19 cellular contexts compared by ENCODE assay signal in the genomic region with DNA sequence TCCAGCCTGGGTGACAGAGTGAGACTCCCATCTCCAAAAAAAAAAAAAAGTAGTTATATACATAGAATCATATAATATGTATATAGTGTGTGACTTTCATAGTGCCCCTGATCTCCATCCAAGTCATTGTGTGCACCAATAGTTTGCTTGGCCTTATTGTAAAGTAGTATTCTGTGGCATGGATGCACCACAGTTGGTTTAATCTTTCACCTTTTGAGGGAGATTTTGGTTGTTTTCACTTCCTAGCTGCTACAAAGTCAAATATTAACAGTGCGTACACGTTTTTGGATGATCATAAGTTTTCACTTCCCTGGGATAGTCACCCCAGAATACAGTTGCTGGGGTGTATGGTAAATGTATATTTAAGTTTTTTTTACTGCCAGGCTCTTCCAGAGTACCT.
A peak's percentile ranks its signal among the peaks of the same experiment; 100 is the strongest.
DNase-seq lines count a peak whose midpoint lies in the region; ATAC-seq and TF ChIP-seq lines count a peak whose summit lies in the region.
"Had no signal": no experiment of that assay in that cellular context is flagged by ENCODE, and none has a peak within 500 bp of the region (broad histone marks: within the 10 kb centered on the region; RNA-seq: fewer than 3 reads in every experiment).

No MANE protein-coding gene starts in this region.

- intact Hi-C loops in natural killer cell (cut with micrococcal nuclease) (no loop called here), Caco-2 (cut with micrococcal nuclease; ENCODE audit: unreplicated experiment) (no loop called here)

- H3K27ac Mint-ChIP-seq in natural killer cell (no peak overlapping the region), Caco-2 (ENCODE audit: unreplicated experiment) (no peak overlapping the region)
- H3K27ac Mint-ChIP-seq: activated CD8-positive, alpha-beta T cell treated with anti-CD3 and anti-CD28 coated beads for 36 hours; activated T-helper 1 cell treated with anti-CD3 and anti-CD28 coated beads, Interleukin-12 subunit alpha, Interleukin-12 subunit beta, Interleukin-2, Interleukin-4 antibody, amounts not matched to agents 30 ng/mL and 10 ng/mL and 1 ng/mL, durations not matched to agents 14 hours and 24 hours and 36 hours had no signal

- H3K9me3 ChIP-seq in OCI-LY3 (ENCODE audit: insufficient read depth, low read length) (no peaks in the 10 kb centered on the region), right atrium auricular region (no peaks in the 10 kb centered on the region), Caco-2 (no peaks in the 10 kb centered on the region)
- H3K9me3 ChIP-seq: left lung, pancreas had no signal

- ATAC-seq in GM19043 (IDR thresholded peaks at IDR 0.05; ENCODE audit: low read depth, unreplicated experiment): peak; percentile 79
- peak; percentile 73 for ATAC-seq in GM21529 (IDR thresholded peaks at IDR 0.05; ENCODE audit: unreplicated experiment)
- peak; percentile 74 for ATAC-seq in HG03060 (IDR thresholded peaks at IDR 0.05; ENCODE audit: low read depth, unreplicated experiment)
- ATAC-seq in natural killer cell: no peak
- ATAC-seq: activated CD8-positive, alpha-beta T cell treated with anti-CD3 and anti-CD28 coated beads for 36 hours; left lung; pancreas had no signal

- H3K9me3 Mint-ChIP-seq in natural killer cell: peaks cover 2 to 12% of the 10 kb centered on the region in 2 donors
- no peaks in the 10 kb centered on the region for H3K9me3 Mint-ChIP-seq in Caco-2 (ENCODE audit: unreplicated experiment)
- H3K9me3 Mint-ChIP-seq: activated T-helper 1 cell treated with anti-CD3 and anti-CD28 coated beads, Interleukin-12 subunit alpha, Interleukin-12 subunit beta, Interleukin-2, Interleukin-4 antibody, amounts not matched to agents 30 ng/mL and 10 ng/mL and 1 ng/mL, durations not matched to agents 14 hours and 24 hours and 36 hours had no signal

- H3K9ac ChIP-seq in OCI-LY3 (ENCODE audit: low read length): peak overlapping the region; percentile 93

- H3K4me1 Mint-ChIP-seq in natural killer cell: no peaks in the 10 kb centered on the region
- H3K4me1 Mint-ChIP-seq in Caco-2 (ENCODE audit: low read depth, unreplicated experiment): peaks cover 36% of the 10 kb centered on the region
- H3K4me1 Mint-ChIP-seq: central memory CD8-positive, alpha-beta T cell had no signal

- H3K36me3 Mint-ChIP-seq in natural killer cell (no peaks in the 10 kb centered on the region), Caco-2 (ENCODE audit: insufficient read depth, unreplicated experiment) (no peaks in the 10 kb centered on the region)

- H3K4me3 Mint-ChIP-seq in natural killer cell (no peak overlapping the region), Caco-2 (ENCODE audit: unreplicated experiment) (no peak overlapping the region)
- H3K4me3 Mint-ChIP-seq: activated CD8-positive, alpha-beta T cell treated with anti-CD3 and anti-CD28 coated beads for 36 hours; activated T-helper 1 cell treated with anti-CD3 and anti-CD28 coated beads, Interleukin-12 subunit alpha, Interleukin-12 subunit beta, Interleukin-2, Interleukin-4 antibody, amounts not matched to agents 30 ng/mL and 10 ng/mL and 1 ng/mL, durations not matched to agents 14 hours and 24 hours and 36 hours; central memory CD8-positive, alpha-beta T cell had no signal

- H3K79me2 ChIP-seq in OCI-LY3 (ENCODE audit: low read length): peaks cover 36% of the 10 kb centered on the region

- H3K4me2 ChIP-seq in OCI-LY3 (ENCODE audit: low read length): peak overlapping the region; percentile 98
- H3K4me2 ChIP-seq: smooth muscle cell had no signal

- no peaks in the 10 kb centered on the region for H3K27me3 Mint-ChIP-seq in natural killer cell (ENCODE audit: low read depth in 2 of 2)
- H3K27me3 Mint-ChIP-seq in Caco-2 (ENCODE audit: insufficient read depth, unreplicated experiment): no peaks in the 10 kb centered on the region
- H3K27me3 Mint-ChIP-seq: central memory CD8-positive, alpha-beta T cell had no signal

- H3K4me3 ChIP-seq in OCI-LY3 (ENCODE audit: low read length) (peak overlapping the region; percentile 75), right atrium auricular region (no peak overlapping the region), Caco-2 (ENCODE audit: low read depth, low read length) (no peak overlapping the region)
- H3K4me3 ChIP-seq: left lung, pancreas, smooth muscle cell had no signal

- DNase-seq in right atrium auricular region (ENCODE audit: low spot score): no peak
- no peak for DNase-seq in natural killer cell
- no peak for DNase-seq in Caco-2
- DNase-seq in SIG-M5 (lab: John Stamatoyannopoulos, UW): no peak
- DNase-seq: activated CD8-positive, alpha-beta T cell treated with anti-CD3 and anti-CD28 coated beads for 36 hours; DMS 273 treated with DMSO at 0.1 percent for 48 hours; left lung; NCI-H187; NCI-H748 treated with DMSO at 0.1 percent for 48 hours; pancreas; stimulated activated naive CD4-positive, alpha-beta T cell treated with Interleukin-2 at 50 U/mL for 16 hours; SW 1271 had no signal

- CTCF ChIA-PET in Caco-2 (lab: Charles Lee): no interaction called here

- H4K20me1 ChIP-seq in OCI-LY3 (ENCODE audit: insufficient read depth, low read length): no peaks in the 10 kb centered on the region

- H3K27me3 ChIP-seq in OCI-LY3 (ENCODE audit: low read depth, low read length): no peaks in the 10 kb centered on the region
- no peaks in the 10 kb centered on the region for H3K27me3 ChIP-seq in right atrium auricular region
- H3K27me3 ChIP-seq in Caco-2 (replicated peaks; ENCODE audit: control insufficient read depth, insufficient read depth, low read length): no peaks in the 10 kb centered on the region
- H3K27me3 ChIP-seq: left lung, pancreas had no signal

- POLR2A ChIA-PET in Caco-2 (lab: Charles Lee): no interaction called here

- H3K27ac ChIP-seq in OCI-LY3 (ENCODE audit: low read length): peak overlapping the region; percentile 96
- no peak overlapping the region for H3K27ac ChIP-seq in right atrium auricular region
- H3K27ac ChIP-seq: left lung, pancreas had no signal

- H2AFZ ChIP-seq in OCI-LY3 (ENCODE audit: low read depth, low read length): no peak overlapping the region

- peaks cover 59% of the 10 kb centered on the region for H3K4me1 ChIP-seq in OCI-LY3 (ENCODE audit: low read length)
- H3K4me1 ChIP-seq in right atrium auricular region: peaks cover 0 to 23% of the 10 kb centered on the region in 2 donors
- peaks cover 36% of the 10 kb centered on the region for H3K4me1 ChIP-seq in Caco-2
- H3K4me1 ChIP-seq: left lung had no signal

- no TSS peak for BruUV-seq in Caco-2 (replicated peaks; lab: Mats Ljungman, UMichigan)

- TF ChIP-seq CTCF in OCI-LY3 (IDR thresholded peaks at IDR 0.05; ENCODE audit: low read depth, low read length) (no peak), right atrium auricular region (IDR thresholded peaks at IDR 0.05) (no peak), natural killer cell (IDR thresholded peaks at IDR 0.05) (no peak), Caco-2 (IDR thresholded peaks at IDR 0.05; ENCODE audit: insufficient read depth in 1 of 2, low read depth in 1 of 2, low read length in 1 of 2, severe bottlenecking in 1 of 2, unreplicated experiment in 1 of 2) (no peak)

- H3K36me3 ChIP-seq in OCI-LY3 (replicated peaks; ENCODE audit: low read depth, low read length) (no peaks in the 10 kb centered on the region), right atrium auricular region (no peaks in the 10 kb centered on the region), Caco-2 (ENCODE audit: control insufficient read depth, insufficient read depth, low read length) (no peaks in the 10 kb centered on the region)
- H3K36me3 ChIP-seq: left lung, pancreas had no signal

Comparison
In these comparisons a context has a peak if more than half of its experiments do, and no peak if none do; other contexts are left out.
1. ATAC-seq: peak in GM19043 (single experiment), GM21529 (single experiment) and HG03060 (single experiment); none in natural killer cell (0 of 3).